11 cellular contexts compared by ENCODE assay signal in genomic region chr18:12288406-12288762, GRCh38. TPM values are rescaled to one million over a fixed set of nuclear protein-coding genes. Genes with fewer than 3 reads are reported as not detected.
A peak's percentile ranks its signal among the peaks of the same experiment; 100 is the strongest.
DNase-seq lines count a peak whose midpoint lies in the region; ATAC-seq and TF ChIP-seq lines count a peak whose summit lies in the region.
"Had no signal": no experiment of that assay in that cellular context is flagged by ENCODE, and none has a peak within 500 bp of the region (broad histone marks: within the 10 kb centered on the region; RNA-seq: fewer than 3 reads in every experiment).

No MANE protein-coding gene starts in this region.

- H3K27me3 Mint-ChIP-seq in Calu3 (ENCODE audit: unreplicated experiment): peaks cover 35% of the 10 kb centered on the region

- H3K27ac ChIP-seq in brain microvascular endothelial cell (peak overlapping the region; percentile 90), right cardiac atrium (ENCODE audit: low read length) (peak overlapping the region; percentile 89), psoas muscle (peak overlapping the region; percentile 30)

- WGBS in right cardiac atrium: 11% methylated on average over 10 of the region's 10 CpGs
- WGBS in psoas muscle, 3 donors: 13 to 14% (median 13%) methylated on average over 10 of the region's 10 CpGs

- H3K4me3 Mint-ChIP-seq in Calu3 (ENCODE audit: low read depth, unreplicated experiment): peak overlapping the region; percentile 82
- H3K4me3 Mint-ChIP-seq: CD4-positive, CD25-positive, alpha-beta regulatory T cell had no signal

- H3K4me3 ChIP-seq in brain microvascular endothelial cell (ENCODE audit: low read depth, low read length): peak overlapping the region; percentile 58
- H3K4me3 ChIP-seq in right cardiac atrium (ENCODE audit: low read length): peak overlapping the region; percentile 40
- peak overlapping the region; percentile 58 for H3K4me3 ChIP-seq in psoas muscle

- BruUV-seq in Calu3 (replicated peaks; lab: Mats Ljungman, UMichigan): TSS peak; percentile 85

- in situ Hi-C loops in brain microvascular endothelial cell (cut with HindIII; ENCODE audit: low pct_ligation_motif_present, low sequenced_read_pairs): no loop called here

- TF ChIP-seq CTCF in Calu3 (IDR thresholded peaks at IDR 0.05; ENCODE audit: unreplicated experiment) (no peak), brain microvascular endothelial cell (IDR thresholded peaks at IDR 0.05; ENCODE audit: low read depth, low read length, missing control alignments) (no peak), psoas muscle (IDR thresholded peaks at IDR 0.05) (no peak)

- CTCF ChIA-PET in Calu3 (lab: Charles Lee): interaction anchor here (1.0 to 3.9 kb wide), 4 partner anchors 10 to 40 kb away, joined by 3 to 21 read pairs (median 6); no protein-coding TSS in a partner anchor

- H3K4me1 ChIP-seq in right cardiac atrium (ENCODE audit: control insufficient read depth, insufficient read depth, low read length) (no peaks in the 10 kb centered on the region), psoas muscle (peaks cover 15% of the 10 kb centered on the region)

- H3K9me3 ChIP-seq in right cardiac atrium (ENCODE audit: control insufficient read depth, low read length) (no peaks in the 10 kb centered on the region), psoas muscle (no peaks in the 10 kb centered on the region)

- H3K36me3 Mint-ChIP-seq in Calu3 (ENCODE audit: insufficient read depth, unreplicated experiment): peaks cover 9% of the 10 kb centered on the region
- H3K36me3 Mint-ChIP-seq: CD4-positive, CD25-positive, alpha-beta regulatory T cell; stimulated activated naive B cell treated with anti-CD40 and anti-IgM and Interleukin-4, amounts not matched to agents 10 μg/mL and 1 μg/mL and 100 μg/mL, for 72 hours had no signal

- peak; percentile 7 to 34 for ATAC-seq in right cardiac atrium
- ATAC-seq in psoas muscle: peak in 2 of 4 donors; percentile 23 to 34
- ATAC-seq in GM21529 (IDR thresholded peaks at IDR 0.05; ENCODE audit: unreplicated experiment): no peak
- no peak for ATAC-seq in GM21619 (IDR thresholded peaks at IDR 0.05; ENCODE audit: unreplicated experiment)
- no peak for ATAC-seq in GM18520 (IDR thresholded peaks at IDR 0.05; ENCODE audit: unreplicated experiment)
- ATAC-seq in HG03342 (IDR thresholded peaks at IDR 0.05; ENCODE audit: unreplicated experiment): no peak

- H3K4me1 Mint-ChIP-seq in Calu3 (ENCODE audit: low read depth, unreplicated experiment): peaks cover 16% of the 10 kb centered on the region
- H3K4me1 Mint-ChIP-seq: CD4-positive, CD25-positive, alpha-beta regulatory T cell had no signal

- no peaks in the 10 kb centered on the region for H3K27me3 ChIP-seq in brain microvascular endothelial cell (replicated peaks)
- H3K27me3 ChIP-seq in right cardiac atrium (ENCODE audit: control insufficient read depth, insufficient read depth): no peaks in the 10 kb centered on the region
- H3K27me3 ChIP-seq in psoas muscle (ENCODE audit: insufficient read depth in 3 of 3, low read length in 2 of 3): peaks cover 0 to 31% (median 5%) of the 10 kb centered on the region in 3 donors

- intact Hi-C loops in Calu3 (cut with micrococcal nuclease; ENCODE audit: unreplicated experiment) (loop anchor here (5.0 kb wide), 1 partner anchor 196 kb away; the partner anchor contains the start of gene ANKRD62), right cardiac atrium (cut with DNase I) (no loop called here), psoas muscle (cut with DNase I) (no loop called here)

- no peak overlapping the region for H3K27ac Mint-ChIP-seq in Calu3 (ENCODE audit: unreplicated experiment)
- H3K27ac Mint-ChIP-seq: CD4-positive, CD25-positive, alpha-beta regulatory T cell; stimulated activated naive B cell treated with anti-CD40 and anti-IgM and Interleukin-4, amounts not matched to agents 10 μg/mL and 1 μg/mL and 100 μg/mL, for 72 hours had no signal

- no peaks in the 10 kb centered on the region for H3K9me3 Mint-ChIP-seq in Calu3 (ENCODE audit: low read depth, unreplicated experiment)
- H3K9me3 Mint-ChIP-seq: stimulated activated naive B cell treated with anti-CD40 and anti-IgM and Interleukin-4, amounts not matched to agents 10 μg/mL and 1 μg/mL and 100 μg/mL, for 72 hours had no signal

- no peak for DNase-seq in Calu3
- no peak for DNase-seq in brain microvascular endothelial cell
- no peak for DNase-seq in right cardiac atrium
- no peak for DNase-seq in psoas muscle
- DNase-seq: CD4-positive, CD25-positive, alpha-beta regulatory T cell; stimulated activated naive B cell treated with anti-CD40 and anti-IgM and Interleukin-4, amounts not matched to agents 10 μg/mL and 1 μg/mL and 100 μg/mL, for 72 hours had no signal

- no peaks in the 10 kb centered on the region for H3K36me3 ChIP-seq in brain microvascular endothelial cell (replicated peaks)
- H3K36me3 ChIP-seq in psoas muscle (ENCODE audit: insufficient read depth in 1 of 2, low read depth in 1 of 2): no peaks in the 10 kb centered on the region

RNA-seq across cellular contexts. Expression of gene TUBB6, which starts 19.7 kb away (rescaled TPM):
- 25.7 and 34.5 TPM in 2 replicates for total RNA-seq in Calu3 (2022)
- 100 to 1,000 TPM in 2 of 4 donors, 10 to 100 TPM in 2; 69.0 to 189 (median 117) TPM for total RNA-seq in right cardiac atrium
- 143 TPM for polyA plus RNA-seq in right cardiac atrium
- 10 to 100 TPM; 12.5 to 25.3 (median 18.5) TPM for total RNA-seq in psoas muscle
- 10 to 100 TPM; 17.4 to 46.7 (median 23.6) TPM for polyA plus RNA-seq in psoas muscle

RNA-seq across cellular contexts. Expression of gene CIDEA, which starts 34.2 kb away (rescaled TPM):
- total RNA-seq in Calu3 (2022): not detected in 2 replicates
- 1 to 10 TPM in 1 of 4 donors, under 1 TPM in 3; 0.26 to 5.8 (median 0.68) TPM for total RNA-seq in right cardiac atrium
- 6.0 TPM for polyA plus RNA-seq in right cardiac atrium
- total RNA-seq in psoas muscle: under 1 TPM in 1 of 4 donors, not detected in 3; 0.42 TPM
- 1 to 10 TPM in 2 of 3 donors, under 1 TPM in 1; 0.38 to 2.7 (median 1.0) TPM for polyA plus RNA-seq in psoas muscle
- total RNA-seq: CD4-positive, CD25-positive, alpha-beta regulatory T cell; SK-MEL-5 had no signal
- polyA plus RNA-seq: CD4-positive, CD25-positive, alpha-beta regulatory T cell had no signal

Comparison
In these comparisons a context has a peak if more than half of its experiments do, and no peak if none do; other contexts are left out.
1. H3K27ac ChIP-seq: peak in every context shown above with its lines; median percentile 90 in brain microvascular endothelial cell; 89 in right cardiac atrium; 30 in psoas muscle.
2. ATAC-seq: peak in right cardiac atrium (2 of 2); none in GM21529 (single experiment), GM21619 (single experiment), GM18520 (single experiment) and HG03342 (single experiment).
3. Peak in every context shown above with its lines, with median percentiles within 50 percentile points of each other: H3K4me3 ChIP-seq.